In genomic region chr10:98193030-98193429, GRCh38 we compare ENCODE assay signal across 26 cellular contexts.
"Had no signal": no experiment of that assay in that cellular context is flagged by ENCODE, and none has a peak within 500 bp of the region (broad histone marks: within the 10 kb centered on the region; RNA-seq: fewer than 3 reads in every experiment).

No MANE protein-coding gene starts in this region.

- H3K4me1 ChIP-seq: testis, thyroid gland, vagina had no signal

- H3K36me3 ChIP-seq: ovary, right atrium auricular region, thyroid gland, upper lobe of left lung, vagina had no signal

- H3K36me3 Mint-ChIP-seq: natural killer cell had no signal

- H3K27ac Mint-ChIP-seq: immature natural killer cell; naive B cell; natural killer cell; nephron progenitor cell; progenitor cell of endocrine pancreas; stimulated activated naive B cell treated with anti-CD40 and anti-IgM and Interleukin-4, amounts not matched to agents 10 μg/mL and 1 μg/mL and 100 μg/mL, for 72 hours had no signal

- H3K4me3 Mint-ChIP-seq: immature natural killer cell; naive B cell; natural killer cell; nephron progenitor cell; stimulated activated naive B cell treated with anti-CD40 and anti-IgM and Interleukin-4, amounts not matched to agents 10 μg/mL and 1 μg/mL and 100 μg/mL, for 72 hours had no signal

- H3K9me3 Mint-ChIP-seq: natural killer cell had no signal

- H3K4me1 Mint-ChIP-seq: nephron progenitor cell had no signal

- ATAC-seq: lower lobe of right lung; natural killer cell; sciatic nerve; stimulated activated naive B cell treated with anti-CD40 and anti-IgM and Interleukin-4, amounts not matched to agents 10 μg/mL and 1 μg/mL and 100 μg/mL, for 72 hours; stimulated activated naive CD8-positive, alpha-beta T cell treated with anti-CD3 and anti-CD28 coated beads, Interleukin-15, Interleukin-2, amounts not matched to agents 100 U/mL and 50 U/mL, for 24 hours had no signal

- H3K27ac ChIP-seq: lower lobe of right lung, ovary, right atrium auricular region, skin epidermis, stomach, testis, thyroid gland, transverse colon, upper lobe of left lung, vagina had no signal

- H3K4me3 ChIP-seq: lower lobe of right lung, ovary, right atrium auricular region, skin epidermis, stomach, testis, thyroid gland, transverse colon, upper lobe of left lung, vagina had no signal

- H3K27me3 Mint-ChIP-seq: naive B cell; progenitor cell of endocrine pancreas; stimulated activated naive B cell treated with anti-CD40 and anti-IgM and Interleukin-4, amounts not matched to agents 10 μg/mL and 1 μg/mL and 100 μg/mL, for 72 hours had no signal

- DNase-seq: hypothalamus; immature natural killer cell; islet precursor cell; lower lobe of right lung; mammary epithelial cell; mesenchymal stem cell; naive B cell; natural killer cell; nephron progenitor cell; ovary; stimulated activated CD4-positive, alpha-beta T cell treated with anti-CD3 and anti-CD28 coated beads, Interleukin-12 subunit alpha, Interleukin-12 subunit beta, amount 100 ng/mL, for 4 hours; stimulated activated CD4-positive, alpha-beta T cell treated with anti-CD3 and anti-CD28 coated beads, Interleukin-15, amount 100 ng/mL, for 24 hours; stimulated activated CD4-positive, alpha-beta T cell treated with anti-CD3 and anti-CD28 coated beads, Interleukin-2, amount 100 ng/mL, for 24 hours; stimulated activated CD4-positive, alpha-beta T cell treated with anti-CD3 and anti-CD28 coated beads, Interleukin-4, amount 100 ng/mL, for 1 hour; stimulated activated naive B cell treated with anti-CD40 and anti-IgM and Interleukin-4, amounts not matched to agents 10 μg/mL and 1 μg/mL and 100 μg/mL, for 72 hours; stimulated activated naive CD8-positive, alpha-beta T cell treated with anti-CD3 and anti-CD28 coated beads, Interleukin-15, Interleukin-2, amounts not matched to agents 100 U/mL and 50 U/mL, for 24 hours; stomach; testis; thyroid gland; transverse colon; upper lobe of left lung had no signal

- H3K27me3 ChIP-seq: ovary, right atrium auricular region, stomach, testis, thyroid gland, transverse colon, upper lobe of left lung, vagina had no signal

- H3K9me3 ChIP-seq: lower lobe of right lung, ovary, stomach, testis, thyroid gland, vagina had no signal
